Comparison of ENCODE assay signal across 1 cellular context in the genomic region with DNA sequence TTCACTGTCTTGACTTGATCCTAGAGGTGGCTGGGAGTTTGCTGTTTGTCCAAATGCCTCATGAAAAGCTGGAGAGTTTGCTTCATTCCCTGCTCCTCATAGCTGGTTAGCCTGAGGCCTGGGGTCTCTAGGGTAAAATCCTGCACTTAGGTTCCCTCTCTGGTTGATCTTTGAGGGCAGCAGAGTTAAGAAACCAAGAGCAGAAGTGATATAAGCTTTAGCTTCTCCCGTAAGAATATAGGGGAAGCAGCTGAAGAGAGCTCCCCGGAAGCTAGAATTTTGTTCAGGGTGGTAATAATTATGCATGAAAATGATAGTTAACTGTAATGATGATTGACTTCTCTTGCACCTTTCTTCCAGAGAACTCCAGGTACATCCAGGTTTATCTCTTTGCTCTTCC.
A peak's percentile ranks its signal among the peaks of the same experiment; 100 is the strongest.
TF ChIP-seq lines count a peak whose summit lies in the region.

No MANE protein-coding gene starts in this region.

TF ChIP-seq in GM12878, 131 proteins besides CTCF, POLR2A, EP300 and RAD21:
- TF ChIP-seq NR2F1 (conservative IDR thresholded peaks at IDR 0.05) = no peak
- no peak for TF ChIP-seq ZNF384 (IDR thresholded peaks at IDR 0.05; ENCODE audit: borderline replicate concordance, low read depth, low read length)
- TF ChIP-seq, protein P1, sequence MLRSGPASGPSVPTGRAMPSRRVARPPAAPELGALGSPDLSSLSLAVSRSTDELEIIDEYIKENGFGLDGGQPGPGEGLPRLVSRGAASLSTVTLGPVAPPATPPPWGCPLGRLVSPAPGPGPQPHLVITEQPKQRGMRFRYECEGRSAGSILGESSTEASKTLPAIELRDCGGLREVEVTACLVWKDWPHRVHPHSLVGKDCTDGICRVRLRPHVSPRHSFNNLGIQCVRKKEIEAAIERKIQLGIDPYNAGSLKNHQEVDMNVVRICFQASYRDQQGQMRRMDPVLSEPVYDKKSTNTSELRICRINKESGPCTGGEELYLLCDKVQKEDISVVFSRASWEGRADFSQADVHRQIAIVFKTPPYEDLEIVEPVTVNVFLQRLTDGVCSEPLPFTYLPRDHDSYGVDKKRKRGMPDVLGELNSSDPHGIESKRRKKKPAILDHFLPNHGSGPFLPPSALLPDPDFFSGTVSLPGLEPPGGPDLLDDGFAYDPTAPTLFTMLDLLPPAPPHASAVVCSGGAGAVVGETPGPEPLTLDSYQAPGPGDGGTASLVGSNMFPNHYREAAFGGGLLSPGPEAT (IDR thresholded peaks at IDR 0.05; ENCODE audit: low read depth) = 0 out of 2 replicates have a peak, but pooled peaks have one; percentile 25
TF ChIP-seq in GM12878: peak in this region for 1.
